ENCODE assay signal across 1 cellular context in the genomic region with DNA sequence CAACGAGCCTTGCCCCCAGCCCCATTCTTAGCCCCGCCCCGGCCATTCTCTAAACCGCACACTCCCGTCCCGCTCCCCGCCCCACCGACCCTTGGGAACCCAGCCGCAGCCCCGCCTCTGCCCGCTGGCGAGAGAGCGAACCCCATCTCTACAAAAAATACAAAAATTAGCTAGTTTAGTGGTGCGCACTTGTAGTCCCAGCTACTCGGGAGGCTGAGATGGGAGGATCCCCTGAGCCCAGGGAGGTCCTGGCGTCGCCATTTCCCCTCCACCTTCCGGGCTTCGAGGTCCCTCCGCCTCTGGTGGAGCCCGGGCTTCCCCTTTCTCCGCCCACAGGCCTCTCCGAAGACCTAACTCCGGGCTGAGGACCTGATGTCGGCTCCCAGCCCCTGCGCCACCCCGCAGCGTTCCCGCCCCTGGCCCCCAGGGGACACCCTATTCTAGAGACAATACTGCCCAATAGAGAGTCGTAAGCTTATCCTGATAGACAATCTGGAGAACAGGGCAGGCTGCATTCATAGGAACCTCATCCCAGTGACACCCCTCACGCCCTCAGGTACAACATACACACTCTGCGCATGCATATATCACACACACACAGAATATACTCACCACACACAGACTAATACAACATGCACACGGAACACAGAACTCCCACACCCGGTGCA.
TF ChIP-seq lines count a peak whose summit lies in the region.

No MANE protein-coding gene starts in this region.

TF ChIP-seq in K562, 482 proteins besides CTCF, POLR2A, EP300 and RAD21 (continued from another document and continues in another):
- TF ChIP-seq, protein P1, sequence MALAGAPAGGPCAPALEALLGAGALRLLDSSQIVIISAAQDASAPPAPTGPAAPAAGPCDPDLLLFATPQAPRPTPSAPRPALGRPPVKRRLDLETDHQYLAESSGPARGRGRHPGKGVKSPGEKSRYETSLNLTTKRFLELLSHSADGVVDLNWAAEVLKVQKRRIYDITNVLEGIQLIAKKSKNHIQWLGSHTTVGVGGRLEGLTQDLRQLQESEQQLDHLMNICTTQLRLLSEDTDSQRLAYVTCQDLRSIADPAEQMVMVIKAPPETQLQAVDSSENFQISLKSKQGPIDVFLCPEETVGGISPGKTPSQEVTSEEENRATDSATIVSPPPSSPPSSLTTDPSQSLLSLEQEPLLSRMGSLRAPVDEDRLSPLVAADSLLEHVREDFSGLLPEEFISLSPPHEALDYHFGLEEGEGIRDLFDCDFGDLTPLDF (CRISPR knock-in tag; IDR thresholded peaks at IDR 0.05): no peak
- TF ChIP-seq SAFB2 (IDR thresholded peaks at IDR 0.05; ENCODE audit: borderline replicate concordance, low read depth, low read length, severe bottlenecking) (no peak), THRAP3 (IDR thresholded peaks at IDR 0.05; ENCODE audit: borderline replicate concordance) (no peak), GABPB2 (CRISPR knock-in tag; conservative IDR thresholded peaks at IDR 0.05) (no peak), ESRRB (CRISPR knock-in tag; IDR thresholded peaks at IDR 0.05; ENCODE audit: borderline replicate concordance) (no peak), ZNF561 (CRISPR knock-in tag; conservative IDR thresholded peaks at IDR 0.05) (no peak), SMARCB1 (IDR thresholded peaks at IDR 0.05; ENCODE audit: insufficient read length, low read depth) (no peak), SNRNP70 (optimal IDR thresholded peaks at IDR 0.05; ENCODE audit: low read depth, low read length) (no peak), ELF4 (CRISPR knock-in tag; IDR thresholded peaks at IDR 0.05) (no peak), ZNF445 (CRISPR knock-in tag; IDR thresholded peaks at IDR 0.05; ENCODE audit: low read depth) (no peak), PHF20 (IDR thresholded peaks at IDR 0.05; ENCODE audit: partially characterized antibody) (peak; percentile 25), TAF7 (tag; IDR thresholded peaks at IDR 0.05) (no peak), HSF4 (CRISPR knock-in tag; IDR thresholded peaks at IDR 0.05; ENCODE audit: borderline replicate concordance) (no peak), ZFPM2 (CRISPR knock-in tag; IDR thresholded peaks at IDR 0.05) (no peak), NR2C2 (CRISPR knock-in tag; IDR thresholded peaks at IDR 0.05) (no peak), NR2C2 (tag; IDR thresholded peaks at IDR 0.05) (no peak), EP400 (IDR thresholded peaks at IDR 0.05) (no peak; the same call in none of the 2 replicates), ATF7 (IDR thresholded peaks at IDR 0.05) (no peak), KLF16 (IDR thresholded peaks at IDR 0.05) (no peak), SMARCA4 (IDR thresholded peaks at IDR 0.05) (no peak; the same call in 1 of the 2 replicates), ETV1 (tag; conservative IDR thresholded peaks at IDR 0.05; ENCODE audit: low read depth) (no peak), TCF3 (CRISPR knock-in tag; IDR thresholded peaks at IDR 0.05) (no peak), NCOA6 (IDR thresholded peaks at IDR 0.05) (no peak), DNMT1 (IDR thresholded peaks at IDR 0.05) (no peak), CHD4 (IDR thresholded peaks at IDR 0.05; ENCODE audit: insufficient read depth, insufficient replicate concordance, low read depth, low read length, poor library complexity, severe bottlenecking) (no peak), ETS2 (tag; IDR thresholded peaks at IDR 0.05; ENCODE audit: borderline replicate concordance, poor library complexity, severe bottlenecking) (no peak), MCM3 (IDR thresholded peaks at IDR 0.05) (no peak), TBL1XR1 (IDR thresholded peaks at IDR 0.05; ENCODE audit: low read length in 2 of 2) (0 out of 4 replicates have a peak, but pooled peaks of 1 of the 2 experiments have one; percentile 41), ZNF583 (CRISPR knock-in tag; IDR thresholded peaks at IDR 0.05) (no peak), ZNF830 (CRISPR knock-in tag; IDR thresholded peaks at IDR 0.05) (no peak), NFE2L1 (tag; IDR thresholded peaks at IDR 0.05; ENCODE audit: borderline replicate concordance, low read depth) (no peak), XRCC3 (IDR thresholded peaks at IDR 0.05) (no peak), KAT7 (CRISPR knock-in tag; IDR thresholded peaks at IDR 0.05; ENCODE audit: borderline replicate concordance) (no peak), HDAC3 (IDR thresholded peaks at IDR 0.05; ENCODE audit: borderline replicate concordance, partially characterized antibody) (no peak), ARID1B (IDR thresholded peaks at IDR 0.05) (peak; percentile 22)
- TF ChIP-seq, protein P2, sequence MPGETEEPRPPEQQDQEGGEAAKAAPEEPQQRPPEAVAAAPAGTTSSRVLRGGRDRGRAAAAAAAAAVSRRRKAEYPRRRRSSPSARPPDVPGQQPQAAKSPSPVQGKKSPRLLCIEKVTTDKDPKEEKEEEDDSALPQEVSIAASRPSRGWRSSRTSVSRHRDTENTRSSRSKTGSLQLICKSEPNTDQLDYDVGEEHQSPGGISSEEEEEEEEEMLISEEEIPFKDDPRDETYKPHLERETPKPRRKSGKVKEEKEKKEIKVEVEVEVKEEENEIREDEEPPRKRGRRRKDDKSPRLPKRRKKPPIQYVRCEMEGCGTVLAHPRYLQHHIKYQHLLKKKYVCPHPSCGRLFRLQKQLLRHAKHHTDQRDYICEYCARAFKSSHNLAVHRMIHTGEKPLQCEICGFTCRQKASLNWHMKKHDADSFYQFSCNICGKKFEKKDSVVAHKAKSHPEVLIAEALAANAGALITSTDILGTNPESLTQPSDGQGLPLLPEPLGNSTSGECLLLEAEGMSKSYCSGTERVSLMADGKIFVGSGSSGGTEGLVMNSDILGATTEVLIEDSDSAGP (CRISPR knock-in tag; IDR thresholded peaks at IDR 0.05): no peak
- TF ChIP-seq, protein P3, sequence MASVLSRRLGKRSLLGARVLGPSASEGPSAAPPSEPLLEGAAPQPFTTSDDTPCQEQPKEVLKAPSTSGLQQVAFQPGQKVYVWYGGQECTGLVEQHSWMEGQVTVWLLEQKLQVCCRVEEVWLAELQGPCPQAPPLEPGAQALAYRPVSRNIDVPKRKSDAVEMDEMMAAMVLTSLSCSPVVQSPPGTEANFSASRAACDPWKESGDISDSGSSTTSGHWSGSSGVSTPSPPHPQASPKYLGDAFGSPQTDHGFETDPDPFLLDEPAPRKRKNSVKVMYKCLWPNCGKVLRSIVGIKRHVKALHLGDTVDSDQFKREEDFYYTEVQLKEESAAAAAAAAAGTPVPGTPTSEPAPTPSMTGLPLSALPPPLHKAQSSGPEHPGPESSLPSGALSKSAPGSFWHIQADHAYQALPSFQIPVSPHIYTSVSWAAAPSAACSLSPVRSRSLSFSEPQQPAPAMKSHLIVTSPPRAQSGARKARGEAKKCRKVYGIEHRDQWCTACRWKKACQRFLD (CRISPR knock-in tag; IDR thresholded peaks at IDR 0.05): no peak
- TF ChIP-seq, protein P4, sequence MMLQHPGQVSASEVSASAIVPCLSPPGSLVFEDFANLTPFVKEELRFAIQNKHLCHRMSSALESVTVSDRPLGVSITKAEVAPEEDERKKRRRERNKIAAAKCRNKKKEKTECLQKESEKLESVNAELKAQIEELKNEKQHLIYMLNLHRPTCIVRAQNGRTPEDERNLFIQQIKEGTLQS (IDR thresholded peaks at IDR 0.05): no peak
- TF ChIP-seq, protein P4 (CRISPR knock-in tag; conservative IDR thresholded peaks at IDR 0.05): no peak
- TF ChIP-seq, protein P5, sequence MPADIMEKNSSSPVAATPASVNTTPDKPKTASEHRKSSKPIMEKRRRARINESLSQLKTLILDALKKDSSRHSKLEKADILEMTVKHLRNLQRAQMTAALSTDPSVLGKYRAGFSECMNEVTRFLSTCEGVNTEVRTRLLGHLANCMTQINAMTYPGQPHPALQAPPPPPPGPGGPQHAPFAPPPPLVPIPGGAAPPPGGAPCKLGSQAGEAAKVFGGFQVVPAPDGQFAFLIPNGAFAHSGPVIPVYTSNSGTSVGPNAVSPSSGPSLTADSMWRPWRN (IDR thresholded peaks at IDR 0.05; ENCODE audit: low read depth): no peak
- TF ChIP-seq, protein P6, sequence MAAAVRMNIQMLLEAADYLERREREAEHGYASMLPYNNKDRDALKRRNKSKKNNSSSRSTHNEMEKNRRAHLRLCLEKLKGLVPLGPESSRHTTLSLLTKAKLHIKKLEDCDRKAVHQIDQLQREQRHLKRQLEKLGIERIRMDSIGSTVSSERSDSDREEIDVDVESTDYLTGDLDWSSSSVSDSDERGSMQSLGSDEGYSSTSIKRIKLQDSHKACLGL (CRISPR knock-in tag; IDR thresholded peaks at IDR 0.05; ENCODE audit: borderline replicate concordance, poor library complexity, severe bottlenecking): no peak
- TF ChIP-seq, protein P7, sequence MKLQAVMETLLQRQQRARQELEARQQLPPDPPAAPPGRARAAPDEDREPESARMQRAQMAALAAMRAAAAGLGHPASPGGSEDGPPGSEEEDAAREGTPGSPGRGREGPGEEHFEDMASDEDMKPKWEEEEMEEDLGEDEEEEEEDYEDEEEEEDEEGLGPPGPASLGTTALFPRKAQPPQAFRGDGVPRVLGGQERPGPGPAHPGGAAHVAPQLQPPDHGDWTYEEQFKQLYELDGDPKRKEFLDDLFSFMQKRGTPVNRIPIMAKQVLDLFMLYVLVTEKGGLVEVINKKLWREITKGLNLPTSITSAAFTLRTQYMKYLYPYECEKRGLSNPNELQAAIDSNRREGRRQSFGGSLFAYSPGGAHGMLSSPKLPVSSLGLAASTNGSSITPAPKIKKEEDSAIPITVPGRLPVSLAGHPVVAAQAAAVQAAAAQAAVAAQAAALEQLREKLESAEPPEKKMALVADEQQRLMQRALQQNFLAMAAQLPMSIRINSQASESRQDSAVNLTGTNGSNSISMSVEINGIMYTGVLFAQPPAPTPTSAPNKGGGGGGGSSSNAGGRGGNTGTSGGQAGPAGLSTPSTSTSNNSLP (IDR thresholded peaks at IDR 0.05; ENCODE audit: borderline replicate concordance, low read depth, low read length): no peak
- TF ChIP-seq, protein P8, sequence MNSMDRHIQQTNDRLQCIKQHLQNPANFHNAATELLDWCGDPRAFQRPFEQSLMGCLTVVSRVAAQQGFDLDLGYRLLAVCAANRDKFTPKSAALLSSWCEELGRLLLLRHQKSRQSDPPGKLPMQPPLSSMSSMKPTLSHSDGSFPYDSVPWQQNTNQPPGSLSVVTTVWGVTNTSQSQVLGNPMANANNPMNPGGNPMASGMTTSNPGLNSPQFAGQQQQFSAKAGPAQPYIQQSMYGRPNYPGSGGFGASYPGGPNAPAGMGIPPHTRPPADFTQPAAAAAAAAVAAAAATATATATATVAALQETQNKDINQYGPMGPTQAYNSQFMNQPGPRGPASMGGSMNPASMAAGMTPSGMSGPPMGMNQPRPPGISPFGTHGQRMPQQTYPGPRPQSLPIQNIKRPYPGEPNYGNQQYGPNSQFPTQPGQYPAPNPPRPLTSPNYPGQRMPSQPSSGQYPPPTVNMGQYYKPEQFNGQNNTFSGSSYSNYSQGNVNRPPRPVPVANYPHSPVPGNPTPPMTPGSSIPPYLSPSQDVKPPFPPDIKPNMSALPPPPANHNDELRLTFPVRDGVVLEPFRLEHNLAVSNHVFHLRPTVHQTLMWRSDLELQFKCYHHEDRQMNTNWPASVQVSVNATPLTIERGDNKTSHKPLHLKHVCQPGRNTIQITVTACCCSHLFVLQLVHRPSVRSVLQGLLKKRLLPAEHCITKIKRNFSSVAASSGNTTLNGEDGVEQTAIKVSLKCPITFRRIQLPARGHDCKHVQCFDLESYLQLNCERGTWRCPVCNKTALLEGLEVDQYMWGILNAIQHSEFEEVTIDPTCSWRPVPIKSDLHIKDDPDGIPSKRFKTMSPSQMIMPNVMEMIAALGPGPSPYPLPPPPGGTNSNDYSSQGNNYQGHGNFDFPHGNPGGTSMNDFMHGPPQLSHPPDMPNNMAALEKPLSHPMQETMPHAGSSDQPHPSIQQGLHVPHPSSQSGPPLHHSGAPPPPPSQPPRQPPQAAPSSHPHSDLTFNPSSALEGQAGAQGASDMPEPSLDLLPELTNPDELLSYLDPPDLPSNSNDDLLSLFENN (IDR thresholded peaks at IDR 0.05; ENCODE audit: low read depth in 2 of 2, low read length in 2 of 2): no peak
- TF ChIP-seq, protein P9, sequence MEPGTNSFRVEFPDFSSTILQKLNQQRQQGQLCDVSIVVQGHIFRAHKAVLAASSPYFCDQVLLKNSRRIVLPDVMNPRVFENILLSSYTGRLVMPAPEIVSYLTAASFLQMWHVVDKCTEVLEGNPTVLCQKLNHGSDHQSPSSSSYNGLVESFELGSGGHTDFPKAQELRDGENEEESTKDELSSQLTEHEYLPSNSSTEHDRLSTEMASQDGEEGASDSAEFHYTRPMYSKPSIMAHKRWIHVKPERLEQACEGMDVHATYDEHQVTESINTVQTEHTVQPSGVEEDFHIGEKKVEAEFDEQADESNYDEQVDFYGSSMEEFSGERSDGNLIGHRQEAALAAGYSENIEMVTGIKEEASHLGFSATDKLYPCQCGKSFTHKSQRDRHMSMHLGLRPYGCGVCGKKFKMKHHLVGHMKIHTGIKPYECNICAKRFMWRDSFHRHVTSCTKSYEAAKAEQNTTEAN (CRISPR knock-in tag; IDR thresholded peaks at IDR 0.05): no peak
- TF ChIP-seq, protein P10, sequence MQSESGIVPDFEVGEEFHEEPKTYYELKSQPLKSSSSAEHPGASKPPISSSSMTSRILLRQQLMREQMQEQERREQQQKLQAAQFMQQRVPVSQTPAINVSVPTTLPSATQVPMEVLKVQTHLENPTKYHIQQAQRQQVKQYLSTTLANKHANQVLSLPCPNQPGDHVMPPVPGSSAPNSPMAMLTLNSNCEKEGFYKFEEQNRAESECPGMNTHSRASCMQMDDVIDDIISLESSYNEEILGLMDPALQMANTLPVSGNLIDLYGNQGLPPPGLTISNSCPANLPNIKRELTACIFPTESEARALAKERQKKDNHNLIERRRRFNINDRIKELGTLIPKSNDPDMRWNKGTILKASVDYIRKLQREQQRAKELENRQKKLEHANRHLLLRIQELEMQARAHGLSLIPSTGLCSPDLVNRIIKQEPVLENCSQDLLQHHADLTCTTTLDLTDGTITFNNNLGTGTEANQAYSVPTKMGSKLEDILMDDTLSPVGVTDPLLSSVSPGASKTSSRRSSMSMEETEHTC (IDR thresholded peaks at IDR 0.05): no peak
- TF ChIP-seq, protein P11, sequence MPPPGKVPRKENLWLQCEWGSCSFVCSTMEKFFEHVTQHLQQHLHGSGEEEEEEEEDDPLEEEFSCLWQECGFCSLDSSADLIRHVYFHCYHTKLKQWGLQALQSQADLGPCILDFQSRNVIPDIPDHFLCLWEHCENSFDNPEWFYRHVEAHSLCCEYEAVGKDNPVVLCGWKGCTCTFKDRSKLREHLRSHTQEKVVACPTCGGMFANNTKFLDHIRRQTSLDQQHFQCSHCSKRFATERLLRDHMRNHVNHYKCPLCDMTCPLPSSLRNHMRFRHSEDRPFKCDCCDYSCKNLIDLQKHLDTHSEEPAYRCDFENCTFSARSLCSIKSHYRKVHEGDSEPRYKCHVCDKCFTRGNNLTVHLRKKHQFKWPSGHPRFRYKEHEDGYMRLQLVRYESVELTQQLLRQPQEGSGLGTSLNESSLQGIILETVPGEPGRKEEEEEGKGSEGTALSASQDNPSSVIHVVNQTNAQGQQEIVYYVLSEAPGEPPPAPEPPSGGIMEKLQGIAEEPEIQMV (tag; conservative IDR thresholded peaks at IDR 0.05; ENCODE audit: low read depth): no peak
- TF ChIP-seq, protein P12, sequence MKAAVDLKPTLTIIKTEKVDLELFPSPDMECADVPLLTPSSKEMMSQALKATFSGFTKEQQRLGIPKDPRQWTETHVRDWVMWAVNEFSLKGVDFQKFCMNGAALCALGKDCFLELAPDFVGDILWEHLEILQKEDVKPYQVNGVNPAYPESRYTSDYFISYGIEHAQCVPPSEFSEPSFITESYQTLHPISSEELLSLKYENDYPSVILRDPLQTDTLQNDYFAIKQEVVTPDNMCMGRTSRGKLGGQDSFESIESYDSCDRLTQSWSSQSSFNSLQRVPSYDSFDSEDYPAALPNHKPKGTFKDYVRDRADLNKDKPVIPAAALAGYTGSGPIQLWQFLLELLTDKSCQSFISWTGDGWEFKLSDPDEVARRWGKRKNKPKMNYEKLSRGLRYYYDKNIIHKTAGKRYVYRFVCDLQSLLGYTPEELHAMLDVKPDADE (conservative IDR thresholded peaks at IDR 0.05; ENCODE audit: control insufficient read depth, low read depth, low read length): no peak
